8 cellular contexts compared by ENCODE assay signal in the genomic region with DNA sequence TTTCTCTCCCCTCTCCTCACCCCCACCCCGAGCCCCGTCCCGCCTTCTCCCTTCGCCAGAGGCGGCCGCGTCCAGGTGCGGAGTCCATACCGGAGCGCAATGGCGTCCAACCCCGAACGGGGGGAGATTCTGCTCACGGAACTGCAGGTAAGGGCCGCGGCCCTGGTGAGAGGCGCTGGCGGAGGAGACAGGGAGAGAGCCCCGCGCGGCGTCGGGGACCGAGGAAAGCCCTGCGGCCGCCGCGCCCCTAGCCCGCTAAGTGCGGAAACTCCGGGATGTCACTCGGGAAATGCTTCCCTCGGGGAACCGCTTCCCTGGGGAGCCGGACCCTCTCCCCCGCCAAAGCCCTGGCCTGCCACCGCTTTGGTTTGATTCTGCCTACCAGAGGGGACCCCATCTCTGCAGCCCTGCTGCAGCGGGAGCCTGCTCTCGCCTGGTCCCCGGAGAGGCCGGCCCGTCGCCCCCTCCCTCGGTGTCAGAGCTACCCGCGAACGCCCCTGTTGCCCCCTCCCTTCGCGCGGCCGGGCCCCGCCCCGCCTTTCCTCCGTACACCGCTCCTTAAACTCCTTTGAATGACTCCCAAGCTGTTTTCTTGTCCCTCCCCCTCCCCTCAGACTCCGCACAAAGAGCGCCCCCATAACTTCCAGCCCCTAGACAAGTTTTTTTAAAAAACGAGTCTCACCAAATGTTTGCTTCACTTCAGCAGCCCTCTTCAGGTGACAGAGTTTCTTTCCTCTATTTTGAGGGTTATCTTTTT. TPM values are rescaled to one million over a fixed set of nuclear protein-coding genes. Genes with fewer than 3 reads are reported as not detected.
DNase-seq lines count a peak whose midpoint lies in the region; ATAC-seq and TF ChIP-seq lines count a peak whose summit lies in the region.

No MANE protein-coding gene starts in this region.

- peak overlapping the region; percentile 96 for H3K27ac ChIP-seq in colonic mucosa

- H3K36me3 ChIP-seq in colonic mucosa = no peaks in the 10 kb centered on the region

- H3K27me3 ChIP-seq in colonic mucosa = no peaks in the 10 kb centered on the region

- DNase-seq in AG04449 (ENCODE audit: low read depth, low spot score) (no peak), NCI-H226 (peak; percentile 60), colonic mucosa (peak; percentile 79), left lobe of liver (ENCODE audit: low spot score) (peak; percentile 63)
- DNase-seq in activated CD4-positive, CD25-positive, alpha-beta regulatory T cell treated with anti-CD3 and anti-CD28 coated beads, Interleukin-2, amount 50 U/mL, for 72 hours = peak; percentile 60
- DNase-seq in stimulated activated CD4-positive, alpha-beta T cell treated with anti-CD3 and anti-CD28 coated beads, Interleukin-4, amount 100 ng/mL, for 1 hour = peak; percentile 64

- CTCF ChIA-PET in AG04449 (lab: Yijun Ruan, JAX) = interaction anchor here (1.1 to 4.9 kb wide), 8 partner anchors 10 to 192 kb away, joined by 3 to 25 read pairs (median 4); no protein-coding TSS in a partner anchor

- H3K4me1 ChIP-seq in colonic mucosa = peaks cover 7% of the 10 kb centered on the region

- no peaks in the 10 kb centered on the region for H3K9me3 ChIP-seq in colonic mucosa

- peak overlapping the region; percentile 89 to 92 for H3K9ac ChIP-seq in colonic mucosa (ENCODE audit: low read depth in 2 of 2, low read length in 2 of 2)

- peak; percentile 1 for TF ChIP-seq CTCF in AG04449 (IDR thresholded peaks at IDR 0.05; ENCODE audit: insufficient read depth, low read length, missing control alignments)
- no peak for TF ChIP-seq CTCF in colonic mucosa (IDR thresholded peaks at IDR 0.05)

- POLR2A ChIA-PET in AG04449 (lab: Yijun Ruan, JAX) = interaction anchor here (0.6 to 1.7 kb wide), 4 partner anchors 11 to 206 kb away, joined by 3 to 6 read pairs (median 5); a partner anchor contains a TSS

- peak; percentile 23 for ATAC-seq in GM18861 (IDR thresholded peaks at IDR 0.05; ENCODE audit: unreplicated experiment)
- peak; percentile 32 for ATAC-seq in HG03103 (IDR thresholded peaks at IDR 0.05; ENCODE audit: low read depth, unreplicated experiment)
- ATAC-seq in left lobe of liver = peak; percentile 64

- intact Hi-C loops in colonic mucosa (cut with DNase I) = no loop called here

- peak overlapping the region; percentile 79 for H3K4me3 ChIP-seq in AG04449 (ENCODE audit: low read depth, low read length)
- peak overlapping the region; percentile 91 for H3K4me3 ChIP-seq in colonic mucosa

RNA-seq across cellular contexts. Expression of a gene that starts 0.6 kb away (rescaled TPM):
- total RNA-seq in colonic mucosa (10 to 100 TPM; 41.1 to 60.5 TPM), left lobe of liver (12.1 TPM)
